ENCODE assay signal across 10 cellular contexts in the genomic region with DNA sequence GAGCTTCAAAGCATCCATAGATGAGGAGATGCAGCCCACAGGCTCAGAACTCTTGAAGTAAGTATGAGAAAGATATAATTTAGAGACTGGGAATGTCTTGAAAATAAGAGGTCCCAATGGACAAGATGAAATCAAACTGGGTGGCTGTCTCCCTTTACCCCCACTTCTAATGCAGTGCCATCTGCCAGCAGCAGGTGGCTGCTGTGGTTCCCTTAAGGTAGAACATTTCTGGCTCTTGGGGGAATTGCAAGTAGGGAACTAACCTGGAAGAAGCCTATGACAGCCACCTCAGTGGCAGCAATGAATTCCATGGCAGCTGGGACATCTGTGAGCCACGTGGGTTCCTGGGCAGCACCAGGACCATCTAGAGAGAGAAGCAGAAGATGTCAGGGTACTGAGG. TPM values are rescaled to one million over a fixed set of nuclear protein-coding genes. Genes with fewer than 3 reads are reported as not detected.
DNase-seq lines count a peak whose midpoint lies in the region; ATAC-seq, FAIRE-seq and TF ChIP-seq lines count a peak whose summit lies in the region.
"Had no signal": no experiment of that assay in that cellular context is flagged by ENCODE, and none has a peak within 500 bp of the region (broad histone marks: within the 10 kb centered on the region; RNA-seq: fewer than 3 reads in every experiment).

No MANE protein-coding gene starts in this region.

- H3K9me3 ChIP-seq in CD8-positive, alpha-beta memory T cell (ENCODE audit: low read length): no peaks in the 10 kb centered on the region
- H3K9me3 ChIP-seq in OCI-LY3 (ENCODE audit: insufficient read depth, low read length): no peaks in the 10 kb centered on the region

- TF ChIP-seq CTCF in GM20000 (IDR thresholded peaks at IDR 0.05; ENCODE audit: extremely low read depth, missing control alignments) (peak; percentile 23), OCI-LY3 (IDR thresholded peaks at IDR 0.05; ENCODE audit: low read depth, low read length) (peak; percentile 45)

- no peak for FAIRE-seq in urothelium cell line (lab: Jason Lieb, UNC)

- peaks cover 46% of the 10 kb centered on the region for H3K36me3 ChIP-seq in CD8-positive, alpha-beta memory T cell (ENCODE audit: insufficient read depth, low read length)
- peaks cover 35% of the 10 kb centered on the region for H3K36me3 ChIP-seq in OCI-LY3 (replicated peaks; ENCODE audit: low read depth, low read length)

- H3K9me3 Mint-ChIP-seq in CD8-positive, alpha-beta memory T cell: no peaks in the 10 kb centered on the region

- H3K4me3 ChIP-seq in CD8-positive, alpha-beta memory T cell (ENCODE audit: low read length): no peak overlapping the region
- H3K4me3 ChIP-seq in OCI-LY3 (ENCODE audit: low read length): no peak overlapping the region

- no peak overlapping the region for H2AFZ ChIP-seq in OCI-LY3 (ENCODE audit: low read depth, low read length)

- H3K9ac ChIP-seq in OCI-LY3 (ENCODE audit: low read length): no peak overlapping the region

- H3K27me3 Mint-ChIP-seq in CD8-positive, alpha-beta memory T cell: no peaks in the 10 kb centered on the region

- H3K4me3 Mint-ChIP-seq in CD8-positive, alpha-beta memory T cell: peak overlapping the region in 1 of 7 donors; percentile 19

- H3K27ac ChIP-seq in CD8-positive, alpha-beta memory T cell (ENCODE audit: low read depth, low read length): no peak overlapping the region
- H3K27ac ChIP-seq in OCI-LY3 (ENCODE audit: low read length): no peak overlapping the region

- H3K4me2 ChIP-seq in OCI-LY3 (ENCODE audit: low read length): no peak overlapping the region

- ATAC-seq in GM18907 (IDR thresholded peaks at IDR 0.05; ENCODE audit: unreplicated experiment): no peak

- peaks cover 42 to 69% (median 60%) of the 10 kb centered on the region in 3 donors for H3K4me1 Mint-ChIP-seq in CD8-positive, alpha-beta memory T cell

- CTCF ChIA-PET in CD8-positive, alpha-beta memory T cell (lab: Charles Lee): interaction anchor here (0.8 to 6.9 kb wide), 16 partner anchors 8 to 214 kb away, joined by 3 to 47 read pairs (median 4); no protein-coding TSS in a partner anchor

- no peaks in the 10 kb centered on the region for H3K79me2 ChIP-seq in OCI-LY3 (ENCODE audit: low read length)

- H3K36me3 Mint-ChIP-seq in CD8-positive, alpha-beta memory T cell: peaks cover 6 to 88% (median 28%) of the 10 kb centered on the region in 3 donors

- POLR2A ChIA-PET in CD8-positive, alpha-beta memory T cell (lab: Charles Lee): interaction anchor here (1.0 to 1.4 kb wide), 3 partner anchors 9 to 19 kb away, joined by 3 to 6 read pairs (median 4); no protein-coding TSS in a partner anchor

- DNase-seq in CD8-positive, alpha-beta memory T cell: peak in 1 of 5 donors; percentile 36
- no peak for DNase-seq in GM20000 (ENCODE audit: low spot score)
- peak; percentile 44 for DNase-seq in germinal center (ENCODE audit: low spot score)
- DNase-seq in NOMO-1 treated with DMSO at 0.1 percent for 48 hours (lab: John Stamatoyannopoulos, UW; ENCODE audit: unreplicated experiment): no peak
- DNase-seq in retina: no peak
- DNase-seq in urothelium cell line (ENCODE audit: low spot score): no peak
- DNase-seq: activated CD8-positive, alpha-beta memory T cell treated with anti-CD3 and anti-CD28 coated beads for 24 hours; midbrain had no signal

- H4K20me1 ChIP-seq in OCI-LY3 (ENCODE audit: insufficient read depth, low read length): no peaks in the 10 kb centered on the region

- H3K27me3 ChIP-seq in CD8-positive, alpha-beta memory T cell (ENCODE audit: insufficient read depth, low read length, poor library complexity, severe bottlenecking): no peaks in the 10 kb centered on the region
- no peaks in the 10 kb centered on the region for H3K27me3 ChIP-seq in OCI-LY3 (ENCODE audit: low read depth, low read length)

- peaks cover 22% of the 10 kb centered on the region for H3K4me1 ChIP-seq in CD8-positive, alpha-beta memory T cell (ENCODE audit: insufficient read depth, low read length)
- H3K4me1 ChIP-seq in OCI-LY3 (ENCODE audit: low read length): peaks cover 7% of the 10 kb centered on the region

- H3K27ac Mint-ChIP-seq in CD8-positive, alpha-beta memory T cell: peak overlapping the region; percentile 43 to 97 (median 92)

RNA-seq across cellular contexts. Expression of a gene that starts 0.6 kb away (rescaled TPM):
- total RNA-seq in CD8-positive, alpha-beta memory T cell: 1 to 10 TPM; 2.0 to 2.1 TPM
- 5.3 TPM for polyA plus RNA-seq in CD8-positive, alpha-beta memory T cell

RNA-seq across cellular contexts. Expression of a gene that starts 23.7 kb away (rescaled TPM):
- 100 to 1,000 TPM; 495 to 511 TPM for total RNA-seq in CD8-positive, alpha-beta memory T cell
- polyA plus RNA-seq in CD8-positive, alpha-beta memory T cell: 2,936 TPM

RNA-seq across cellular contexts. Expression of a gene that starts 35.2 kb away (rescaled TPM):
- not detected for total RNA-seq in CD8-positive, alpha-beta memory T cell
- polyA plus RNA-seq in CD8-positive, alpha-beta memory T cell: not detected

RNA-seq across cellular contexts. Expression of a gene that starts 52.0 kb away (rescaled TPM):
- total RNA-seq in CD8-positive, alpha-beta memory T cell: not detected
- not detected for polyA plus RNA-seq in CD8-positive, alpha-beta memory T cell
